Comparison of ENCODE assay signal across 26 cellular contexts in the genomic region with DNA sequence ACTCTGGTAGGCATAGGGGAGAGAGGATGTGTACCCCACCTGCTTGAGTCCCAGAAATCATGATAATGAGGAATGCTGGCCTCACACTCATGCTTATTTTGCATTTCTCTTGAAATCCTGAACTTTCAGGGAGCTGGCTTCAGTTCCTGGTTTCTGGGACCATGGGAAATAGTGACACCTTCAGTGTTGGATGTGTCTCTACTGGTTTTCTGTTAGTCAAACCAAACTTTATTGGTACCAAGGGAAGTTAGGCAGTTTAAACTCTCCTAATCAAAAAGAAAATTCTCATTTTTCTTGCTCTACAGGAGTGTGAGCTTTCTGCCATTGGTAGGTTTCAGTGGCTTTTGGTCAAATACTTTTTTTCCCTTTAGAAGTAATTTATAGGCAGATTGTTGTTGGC. TPM values are rescaled to one million over a fixed set of nuclear protein-coding genes. Genes with fewer than 3 reads are reported as not detected.
DNase-seq lines count a peak whose midpoint lies in the region; ATAC-seq, FAIRE-seq and TF ChIP-seq lines count a peak whose summit lies in the region.
"Had no signal": no experiment of that assay in that cellular context is flagged by ENCODE, and none has a peak within 500 bp of the region (broad histone marks: within the 10 kb centered on the region; RNA-seq: fewer than 3 reads in every experiment).

No MANE protein-coding gene starts in this region.

- H3K9me3 Mint-ChIP-seq in activated CD8-positive, alpha-beta T cell treated with anti-CD3 and anti-CD28 coated beads, Interleukin-2, amount 10 ng/mL, durations not matched to agents 7 days and 5 days (ENCODE audit: insufficient read depth): no peaks in the 10 kb centered on the region
- H3K9me3 Mint-ChIP-seq: activated CD8-positive, alpha-beta T cell treated with anti-CD3 and anti-CD28 coated beads for 36 hours; CD8-positive, alpha-beta memory T cell; natural killer cell; stimulated activated naive CD8-positive, alpha-beta T cell treated with anti-CD3 and anti-CD28 coated beads, Interleukin-15, amount 100 ng/mL, for 72 hours; T-helper 1 cell treated with Interleukin-12 subunit alpha and Interleukin-12 subunit beta and Interleukin-4 antibody, amounts not matched to agents 30 μg/mL and 1 μg/mL, for 36 hours had no signal

- no peak overlapping the region for H2AFZ ChIP-seq in SK-N-SH (ENCODE audit: low read depth)

- POLR2A ChIA-PET in SK-N-SH (lab: Yijun Ruan, JAX): no interaction called here
- POLR2A ChIA-PET in activated CD8-positive, alpha-beta T cell treated with anti-CD3 and anti-CD28 coated beads, Interleukin-2, amount 10 ng/mL, durations not matched to agents 7 days and 5 days (lab: Charles Lee): interaction anchor here (0.6 kb wide), 1 partner anchor 30 kb away, joined by 3 read pairs; no protein-coding TSS in a partner anchor

- no peak overlapping the region for H3K4me2 ChIP-seq in SK-N-SH

- ATAC-seq in activated CD8-positive, alpha-beta T cell treated with anti-CD3 and anti-CD28 coated beads, Interleukin-2, amount 10 ng/mL, durations not matched to agents 7 days and 5 days: no peak
- no peak for ATAC-seq in GM21367 (IDR thresholded peaks at IDR 0.05; ENCODE audit: unreplicated experiment)
- ATAC-seq: activated CD8-positive, alpha-beta T cell treated with anti-CD3 and anti-CD28 coated beads for 36 hours; gastrocnemius medialis; natural killer cell; stimulated activated naive CD8-positive, alpha-beta T cell treated with anti-CD3 and anti-CD28 coated beads, Interleukin-15, amount 100 ng/mL, for 72 hours had no signal

- TF ChIP-seq EP300 in SK-N-SH (IDR thresholded peaks at IDR 0.05; ENCODE audit: borderline replicate concordance in 1 of 2, low read depth in 1 of 2, low read length in 1 of 2): no peak

- H3K9ac ChIP-seq in SK-N-SH: no peak overlapping the region

- H3K27me3 Mint-ChIP-seq in activated CD8-positive, alpha-beta T cell treated with anti-CD3 and anti-CD28 coated beads, Interleukin-2, amount 10 ng/mL, durations not matched to agents 7 days and 5 days (ENCODE audit: low read depth): no peaks in the 10 kb centered on the region
- H3K27me3 Mint-ChIP-seq: activated CD8-positive, alpha-beta T cell treated with anti-CD3 and anti-CD28 coated beads for 36 hours; CD8-positive, alpha-beta memory T cell; stimulated activated naive CD8-positive, alpha-beta T cell treated with anti-CD3 and anti-CD28 coated beads, Interleukin-15, amount 100 ng/mL, for 72 hours had no signal

- no peak for DNase-seq in AG10803 (ENCODE audit: low read depth)
- DNase-seq in GM12892 (ENCODE audit: insufficient read length): no peak
- DNase-seq in OCI-M1 (lab: John Stamatoyannopoulos, UW): peak; percentile 50
- no peak for DNase-seq in epithelial cell of esophagus (ENCODE audit: low read depth)
- no peak for DNase-seq in SK-N-SH
- DNase-seq in activated CD8-positive, alpha-beta T cell treated with anti-CD3 and anti-CD28 coated beads, Interleukin-2, amount 10 ng/mL, durations not matched to agents 7 days and 5 days: no peak
- DNase-seq in ureter (ENCODE audit: low spot score): no peak
- DNase-seq: activated CD8-positive, alpha-beta T cell treated with anti-CD3 and anti-CD28 coated beads for 36 hours; brain microvascular endothelial cell; CD8-positive, alpha-beta memory T cell; DMS79; gastrocnemius medialis; kidney glomerular epithelial cell; mesenchymal stem cell; MM.1S; natural killer cell; NCI-H187 treated with DMSO at 0.1 percent for 48 hours; NCI-H510A; SHP77; sigmoid colon; stimulated activated naive CD8-positive, alpha-beta T cell treated with anti-CD3 and anti-CD28 coated beads, Interleukin-15, amount 100 ng/mL, for 72 hours; trophoblast cell had no signal

- TF ChIP-seq CTCF in AG10803 (conservative IDR thresholded peaks at IDR 0.05; ENCODE audit: low read length) (peak; percentile 19; the same call in 1 of the 2 replicates), epithelial cell of esophagus (IDR thresholded peaks at IDR 0.05; ENCODE audit: insufficient read depth, low read depth, low read length, missing control alignments) (peak; percentile 10), SK-N-SH (IDR thresholded peaks at IDR 0.05) (no peak)

- FAIRE-seq in GM12892 (lab: Jason Lieb, UNC): peak; percentile 42

- H3K4me1 ChIP-seq in SK-N-SH (ENCODE audit: control insufficient read depth in 1 of 2, insufficient read depth in 2 of 2, low read depth in 1 of 2, low read length in 1 of 2): peaks cover 0 to 6% of the 10 kb centered on the region in 2 experiments; a peak in 3 of 4 replicates

- H3K4me1 Mint-ChIP-seq in activated CD8-positive, alpha-beta T cell treated with anti-CD3 and anti-CD28 coated beads, Interleukin-2, amount 10 ng/mL, durations not matched to agents 7 days and 5 days (ENCODE audit: low read depth): peaks cover 40% of the 10 kb centered on the region

- H3F3A ChIP-seq in SK-N-SH (replicated peaks; ENCODE audit: insufficient read depth): no peaks in the 10 kb centered on the region

- no peak overlapping the region for H3K4me3 Mint-ChIP-seq in activated CD8-positive, alpha-beta T cell treated with anti-CD3 and anti-CD28 coated beads, Interleukin-2, amount 10 ng/mL, durations not matched to agents 7 days and 5 days
- H3K4me3 Mint-ChIP-seq: activated CD8-positive, alpha-beta T cell treated with anti-CD3 and anti-CD28 coated beads for 36 hours; CD8-positive, alpha-beta memory T cell; natural killer cell; stimulated activated naive CD8-positive, alpha-beta T cell treated with anti-CD3 and anti-CD28 coated beads, Interleukin-15, amount 100 ng/mL, for 72 hours; T-helper 1 cell treated with Interleukin-12 subunit alpha and Interleukin-12 subunit beta and Interleukin-4 antibody, amounts not matched to agents 30 μg/mL and 1 μg/mL, for 36 hours had no signal

- no peak for TF ChIP-seq RAD21 in SK-N-SH (IDR thresholded peaks at IDR 0.05; ENCODE audit: low read length)

- H3K27me3 ChIP-seq in SK-N-SH (ENCODE audit: insufficient read depth): no peaks in the 10 kb centered on the region
- H3K27me3 ChIP-seq: brain microvascular endothelial cell, gastrocnemius medialis, sigmoid colon had no signal

- H3K79me2 ChIP-seq in SK-N-SH (ENCODE audit: insufficient read depth): peaks cover 27% of the 10 kb centered on the region; the same call in 1 of the 2 replicates

- no peak for TF ChIP-seq POLR2A in GM12892 (IDR thresholded peaks at IDR 0.05; ENCODE audit: low read depth, low read length)

- H3K27ac ChIP-seq in SK-N-SH (ENCODE audit: low read depth in 2 of 2, low read length in 1 of 2): no peak overlapping the region
- H3K27ac ChIP-seq: brain microvascular endothelial cell, coronary artery, gastrocnemius medialis, sigmoid colon, VCaP had no signal

- H3K9me3 ChIP-seq in SK-N-SH: no peaks in the 10 kb centered on the region
- H3K9me3 ChIP-seq: gastrocnemius medialis, sigmoid colon had no signal

- no peak overlapping the region for H3K4me3 ChIP-seq in AG10803 (ENCODE audit: low read length)
- no peak overlapping the region for H3K4me3 ChIP-seq in epithelial cell of esophagus (ENCODE audit: low read length)
- no peak overlapping the region for H3K4me3 ChIP-seq in SK-N-SH (ENCODE audit: low read depth in 2 of 2, low read length in 1 of 2)
- H3K4me3 ChIP-seq: coronary artery, gastrocnemius medialis, sigmoid colon had no signal

- no peak overlapping the region for H3K27ac Mint-ChIP-seq in activated CD8-positive, alpha-beta T cell treated with anti-CD3 and anti-CD28 coated beads, Interleukin-2, amount 10 ng/mL, durations not matched to agents 7 days and 5 days
- H3K27ac Mint-ChIP-seq: activated CD8-positive, alpha-beta T cell treated with anti-CD3 and anti-CD28 coated beads for 36 hours; natural killer cell; T-helper 1 cell treated with Interleukin-12 subunit alpha and Interleukin-12 subunit beta and Interleukin-4 antibody, amounts not matched to agents 30 μg/mL and 1 μg/mL, for 36 hours had no signal

- peaks cover 3% of the 10 kb centered on the region for H3K36me3 Mint-ChIP-seq in activated CD8-positive, alpha-beta T cell treated with anti-CD3 and anti-CD28 coated beads, Interleukin-2, amount 10 ng/mL, durations not matched to agents 7 days and 5 days (ENCODE audit: low read depth)
- H3K36me3 Mint-ChIP-seq: natural killer cell had no signal

- H4K20me1 ChIP-seq in SK-N-SH (ENCODE audit: insufficient read depth): no peaks in the 10 kb centered on the region; the same call in 1 of the 2 replicates

- H3K9me2 ChIP-seq in SK-N-SH: no peaks in the 10 kb centered on the region

- H3K36me3 ChIP-seq in SK-N-SH (replicated peaks in 1 of 2; ENCODE audit: control insufficient read depth in 1 of 2, insufficient read depth in 2 of 2, low read length in 1 of 2): no peaks in the 10 kb centered on the region
- H3K36me3 ChIP-seq: brain microvascular endothelial cell, gastrocnemius medialis, sigmoid colon had no signal

- CTCF ChIA-PET in SK-N-SH (lab: Yijun Ruan, JAX): no interaction called here
- CTCF ChIA-PET in activated CD8-positive, alpha-beta T cell treated with anti-CD3 and anti-CD28 coated beads, Interleukin-2, amount 10 ng/mL, durations not matched to agents 7 days and 5 days (lab: Charles Lee): interaction anchor here (1.0 kb wide), 1 partner anchor 10 kb away, joined by 3 read pairs; no protein-coding TSS in a partner anchor

TF ChIP-seq in SK-N-SH, 30 proteins besides CTCF, POLR2A, EP300 and RAD21:
- TF ChIP-seq ELF1 (IDR thresholded peaks at IDR 0.05): no peak
- no peak for TF ChIP-seq SMC3 (IDR thresholded peaks at IDR 0.05; ENCODE audit: low read depth, low read length)
TF ChIP-seq in SK-N-SH: peak in this region for 0.

RNA-seq across cellular contexts. Expression of a gene that starts 11.8 kb away (rescaled TPM):
- 40.8 TPM for polyA plus RNA-seq in GM12892 (2012; ENCODE audit: missing spikeins)
- 14.5 and 15.2 TPM in 2 replicates for polyA plus RNA-seq in SK-N-SH (2012; rRNA removed)
- 19.3 and 23.3 TPM in 2 replicates for polyA plus RNA-seq in SK-N-SH (2012; cell fraction: cytosol; rRNA removed)
- polyA plus RNA-seq in SK-N-SH (2012; cell fraction: nucleus; rRNA removed): 5.2 and 9.4 TPM in 2 replicates
- 10 to 100 TPM; 46.2 to 46.7 TPM for total RNA-seq in activated CD8-positive, alpha-beta T cell treated with anti-CD3 and anti-CD28 coated beads, Interleukin-2, amount 10 ng/mL, durations not matched to agents 7 days and 5 days
- total RNA-seq in ureter: 46.3 TPM
